Comparison of ENCODE assay signal across 18 cellular contexts in genomic region chr4:27023366-27023765, GRCh38.
DNase-seq lines count a peak whose midpoint lies in the region; ATAC-seq and TF ChIP-seq lines count a peak whose summit lies in the region.
"Had no signal": no experiment of that assay in that cellular context is flagged by ENCODE, and none has a peak within 500 bp of the region (broad histone marks: within the 10 kb centered on the region; RNA-seq: fewer than 3 reads in every experiment).

No MANE protein-coding gene starts in this region.

- H3K4me1 ChIP-seq in PC-3 (ENCODE audit: insufficient read depth, low read length): no peaks in the 10 kb centered on the region
- no peaks in the 10 kb centered on the region for H3K4me1 ChIP-seq in GM23338 (ENCODE audit: insufficient read depth)

- peak overlapping the region; percentile 58 for H3K27ac Mint-ChIP-seq in activated T-cell treated with anti-CD3 and anti-CD28 coated beads, Interleukin-2, amount 50 U/mL, for 72 hours
- no peak overlapping the region for H3K27ac Mint-ChIP-seq in activated T-cell treated with anti-CD3 and anti-CD28 coated beads, Interleukin-2, amount 50 U/mL, for 24 hours
- H3K27ac Mint-ChIP-seq in nephron (peak overlapping the region; percentile 9 to 58 (median 15)), GM23338 (no peak overlapping the region)
- H3K27ac Mint-ChIP-seq: CD14-positive monocyte, IgD-negative memory B cell had no signal

- TF ChIP-seq CTCF in PC-3 (conservative IDR thresholded peaks at IDR 0.05; ENCODE audit: low read depth, low read length) (no peak), nephron (IDR thresholded peaks at IDR 0.05; ENCODE audit: unreplicated experiment in 3 of 3) (no peak), GM23338 (conservative IDR thresholded peaks at IDR 0.05; ENCODE audit: low read depth in 2 of 2) (no peak)

- no peaks in the 10 kb centered on the region for H3K9me3 ChIP-seq in PC-3 (ENCODE audit: low read length)
- H3K9me3 ChIP-seq: BLaER1 had no signal

- H3K4me3 Mint-ChIP-seq in activated T-cell treated with anti-CD3 and anti-CD28 coated beads, Interleukin-2, amount 50 U/mL, for 72 hours: no peak overlapping the region
- no peak overlapping the region for H3K4me3 Mint-ChIP-seq in activated T-cell treated with anti-CD3 and anti-CD28 coated beads, Interleukin-2, amount 50 U/mL, for 24 hours
- H3K4me3 Mint-ChIP-seq in nephron (no peak overlapping the region), GM23338 (no peak overlapping the region)
- H3K4me3 Mint-ChIP-seq: CD14-positive monocyte; CD4-positive, alpha-beta memory T cell had no signal

- peaks cover 8% of the 10 kb centered on the region for H3K4me1 Mint-ChIP-seq in activated T-cell treated with anti-CD3 and anti-CD28 coated beads, Interleukin-2, amount 50 U/mL, for 72 hours (ENCODE audit: low read depth)
- H3K4me1 Mint-ChIP-seq in activated T-cell treated with anti-CD3 and anti-CD28 coated beads, Interleukin-2, amount 50 U/mL, for 24 hours (ENCODE audit: low read depth): peaks cover 13% of the 10 kb centered on the region
- H3K4me1 Mint-ChIP-seq in nephron (peaks cover 21% of the 10 kb centered on the region), GM23338 (peaks cover 6% of the 10 kb centered on the region)
- H3K4me1 Mint-ChIP-seq: CD14-positive monocyte had no signal

- H3K4me2 ChIP-seq in PC-3 (ENCODE audit: low read length) (no peak overlapping the region), GM23338 (no peak overlapping the region)
- H3K4me2 ChIP-seq: BLaER1 had no signal

- H2AFZ ChIP-seq in PC-3 (ENCODE audit: low read length): no peak overlapping the region
- no peak overlapping the region for H2AFZ ChIP-seq in GM23338
- H2AFZ ChIP-seq: GM23248 had no signal

- no peaks in the 10 kb centered on the region for H3K9me3 Mint-ChIP-seq in activated T-cell treated with anti-CD3 and anti-CD28 coated beads, Interleukin-2, amount 50 U/mL, for 72 hours
- no peaks in the 10 kb centered on the region for H3K9me3 Mint-ChIP-seq in activated T-cell treated with anti-CD3 and anti-CD28 coated beads, Interleukin-2, amount 50 U/mL, for 24 hours
- no peaks in the 10 kb centered on the region for H3K9me3 Mint-ChIP-seq in nephron
- no peaks in the 10 kb centered on the region for H3K9me3 Mint-ChIP-seq in GM23338
- H3K9me3 Mint-ChIP-seq: IgD-negative memory B cell had no signal

- H3K4me3 ChIP-seq in PC-3 (ENCODE audit: low read length) (no peak overlapping the region), GM23338 (no peak overlapping the region)
- H3K4me3 ChIP-seq: BLaER1, GM23248 had no signal

- intact Hi-C loops in PC-3 (cut with micrococcal nuclease): no loop called here

- no peaks in the 10 kb centered on the region for H3K79me2 ChIP-seq in PC-3 (ENCODE audit: low read length)
- no peaks in the 10 kb centered on the region for H3K79me2 ChIP-seq in GM23338 (replicated peaks; ENCODE audit: insufficient read depth)

- H3K27ac ChIP-seq in PC-3 (ENCODE audit: low read length): no peak overlapping the region
- H3K27ac ChIP-seq in GM23338 (ENCODE audit: low read depth): no peak overlapping the region
- H3K27ac ChIP-seq: BLaER1, GM23248 had no signal

- no peak overlapping the region for H3K9ac ChIP-seq in PC-3 (ENCODE audit: low read length)
- H3K9ac ChIP-seq: BLaER1, GM23248 had no signal

- ATAC-seq in activated T-cell treated with anti-CD3 and anti-CD28 coated beads, Interleukin-2, amount 50 U/mL, for 72 hours (replicated peaks in 1 of 2): peak in 1 of 2 donors; percentile 38
- ATAC-seq in PC-3: no peak
- no peak for ATAC-seq in GM21619 (IDR thresholded peaks at IDR 0.05; ENCODE audit: unreplicated experiment)
- no peak for ATAC-seq in GM23338
- ATAC-seq: HepG2 had no signal

- H3K27me3 Mint-ChIP-seq in activated T-cell treated with anti-CD3 and anti-CD28 coated beads, Interleukin-2, amount 50 U/mL, for 72 hours (ENCODE audit: low read depth): no peaks in the 10 kb centered on the region
- no peaks in the 10 kb centered on the region for H3K27me3 Mint-ChIP-seq in activated T-cell treated with anti-CD3 and anti-CD28 coated beads, Interleukin-2, amount 50 U/mL, for 24 hours
- H3K27me3 Mint-ChIP-seq in nephron (ENCODE audit: low read depth) (no peaks in the 10 kb centered on the region), GM23338 (ENCODE audit: insufficient read depth, low read depth, poor library complexity) (peaks cover 4% of the 10 kb centered on the region)
- H3K27me3 Mint-ChIP-seq: CD4-positive, alpha-beta memory T cell; IgD-negative memory B cell had no signal

- H3K36me3 ChIP-seq in PC-3 (ENCODE audit: low read depth, low read length): no peaks in the 10 kb centered on the region
- H3K36me3 ChIP-seq in GM23338 (ENCODE audit: insufficient read depth): no peaks in the 10 kb centered on the region

- POLR2A ChIA-PET in HEK293T (lab: Yijun Ruan, JAX) (no interaction called here), PC-3 (lab: Charles Lee; ENCODE audit: unreplicated experiment) (no interaction called here)

- H4K20me1 ChIP-seq in PC-3 (ENCODE audit: low read length): no peaks in the 10 kb centered on the region
- H4K20me1 ChIP-seq in GM23338 (replicated peaks; ENCODE audit: insufficient read depth): no peaks in the 10 kb centered on the region
- H4K20me1 ChIP-seq: BLaER1 had no signal

- CTCF ChIA-PET in HEK293T (lab: Yijun Ruan, JAX) (no interaction called here), PC-3 (lab: Charles Lee) (no interaction called here)

- H3K36me3 Mint-ChIP-seq in activated T-cell treated with anti-CD3 and anti-CD28 coated beads, Interleukin-2, amount 50 U/mL, for 72 hours (ENCODE audit: insufficient read depth in 2 of 2): peaks cover 2 to 7% of the 10 kb centered on the region in 2 donors
- peaks cover 58% of the 10 kb centered on the region for H3K36me3 Mint-ChIP-seq in activated T-cell treated with anti-CD3 and anti-CD28 coated beads, Interleukin-2, amount 50 U/mL, for 24 hours (ENCODE audit: low read depth)
- H3K36me3 Mint-ChIP-seq in nephron (ENCODE audit: low read depth) (peaks cover 25% of the 10 kb centered on the region), GM23338 (ENCODE audit: low read depth) (no peaks in the 10 kb centered on the region; the same call in 2 of the 3 replicates)

- BruUV-seq in PC-3 (replicated peaks; lab: Mats Ljungman, UMichigan): TSS peak; percentile 24

- H3K9me2 ChIP-seq in PC-3 (replicated peaks; ENCODE audit: low read length) (no peaks in the 10 kb centered on the region), GM23338 (ENCODE audit: insufficient read depth) (no peaks in the 10 kb centered on the region)

- DNase-seq in activated T-cell treated with anti-CD3 and anti-CD28 coated beads, Interleukin-2, amount 50 U/mL, for 72 hours: no peak
- DNase-seq in activated T-cell treated with anti-CD3 and anti-CD28 coated beads, Interleukin-2, amount 50 U/mL, for 24 hours: no peak
- no peak for DNase-seq in HEK293T (ENCODE audit: extremely low spot score)
- no peak for DNase-seq in PC-3
- no peak for DNase-seq in stimulated activated CD4-positive, alpha-beta T cell treated with anti-CD3 and anti-CD28 coated beads, Interleukin-2, amount 100 ng/mL, for 24 hours
- DNase-seq in GM23338 (ENCODE audit: low spot score): no peak
- DNase-seq: 8988T; CD4-positive, alpha-beta memory T cell; DMS153; DMS79; GF-D8; GM23248 had no signal

- no peaks in the 10 kb centered on the region for H3F3A ChIP-seq in PC-3 (ENCODE audit: low read length, unreplicated experiment)
- H3F3A ChIP-seq in GM23338 (replicated peaks; ENCODE audit: low read depth): no peaks in the 10 kb centered on the region

- H3K27me3 ChIP-seq in PC-3 (ENCODE audit: low read length): no peaks in the 10 kb centered on the region
- no peaks in the 10 kb centered on the region for H3K27me3 ChIP-seq in GM23338 (ENCODE audit: insufficient read depth)
- H3K27me3 ChIP-seq: BLaER1 had no signal

TF ChIP-seq in HEK293T, 16 proteins besides CTCF, POLR2A, EP300 and RAD21:
- TF ChIP-seq ARNT (IDR thresholded peaks at IDR 0.05) (no peak), BHLHE40 (IDR thresholded peaks at IDR 0.05; ENCODE audit: borderline replicate concordance) (no peak), HDGF (IDR thresholded peaks at IDR 0.05; ENCODE audit: borderline replicate concordance) (no peak), SP1 (IDR thresholded peaks at IDR 0.05) (no peak), L3MBTL2 (conservative IDR thresholded peaks at IDR 0.05) (no peak), PKNOX1 (IDR thresholded peaks at IDR 0.05) (peak; percentile 40)
TF ChIP-seq in HEK293T: peak in this region for 1.

TF ChIP-seq in GM23338, 12 proteins besides CTCF, POLR2A, EP300 and RAD21 (continues in another document):
- no peak for TF ChIP-seq EZH2 (IDR thresholded peaks at IDR 0.05; ENCODE audit: low read depth, unreplicated experiment)
- no peak for TF ChIP-seq ETS1 (IDR thresholded peaks at IDR 0.05)
- no peak for TF ChIP-seq REST (IDR thresholded peaks at IDR 0.05; ENCODE audit: unreplicated experiment)

Comparison
In these comparisons a context has a peak if more than half of its experiments do, and no peak if none do; other contexts are left out.
1. H3K27ac Mint-ChIP-seq: peak in activated T-cell treated with anti-CD3 and anti-CD28 coated beads, Interleukin-2, amount 50 U/mL, for 72 hours (single experiment) and nephron (3 of 3); none in activated T-cell treated with anti-CD3 and anti-CD28 coated beads, Interleukin-2, amount 50 U/mL, for 24 hours (single experiment) and GM23338 (single experiment).